ENCODE assay signal across 8 cellular contexts in the genomic region with DNA sequence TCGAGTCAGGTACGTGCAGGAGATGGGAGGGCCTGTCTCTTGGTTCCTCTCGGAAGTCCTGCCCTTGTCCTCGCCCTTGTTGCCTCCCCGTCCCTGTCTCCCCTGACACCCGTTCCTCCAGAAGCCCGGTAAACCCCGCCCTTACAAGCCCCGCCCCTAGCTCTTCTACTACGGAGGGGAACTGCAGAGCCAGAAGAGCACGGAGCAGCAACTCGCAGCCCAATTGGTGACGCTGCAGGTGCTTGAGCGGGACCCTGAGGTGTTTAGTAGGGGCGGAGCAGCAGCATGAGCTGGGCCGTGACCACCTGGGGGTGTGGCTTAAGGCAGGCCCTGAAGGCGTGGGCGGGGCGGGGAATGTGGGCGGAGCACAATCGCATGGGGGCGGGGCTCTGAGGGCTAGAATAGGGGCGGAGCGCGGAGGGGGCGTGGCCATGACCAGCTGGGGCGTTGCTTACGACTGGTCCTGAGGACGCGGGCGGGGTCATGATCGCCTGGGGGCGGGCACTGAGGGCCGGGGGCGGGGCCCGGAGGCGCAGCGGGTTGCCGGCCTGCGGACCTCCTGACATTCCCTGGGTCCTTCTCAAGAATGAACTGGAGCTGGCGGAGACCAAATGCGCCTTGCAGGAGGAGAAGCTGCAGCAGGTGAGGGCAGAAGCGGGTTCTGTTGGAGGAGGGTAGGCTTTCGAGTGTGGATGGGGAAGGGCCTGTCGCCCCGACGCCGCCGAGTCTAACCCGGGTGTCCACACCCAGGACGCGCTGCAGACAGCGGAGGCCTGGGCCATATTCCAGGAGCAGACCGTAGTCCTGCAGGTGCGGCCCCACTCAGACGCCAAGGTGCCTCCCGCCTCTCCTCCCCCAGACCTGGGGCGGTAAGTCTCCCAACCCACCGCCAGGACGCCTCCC. TPM values are rescaled to one million over a fixed set of nuclear protein-coding genes. Genes with fewer than 3 reads are reported as not detected.
DNase-seq lines count a peak whose midpoint lies in the region; ATAC-seq and TF ChIP-seq lines count a peak whose summit lies in the region.
"Not testable (repeated sequence)": the region's sequence is repeated elsewhere in the genome, so short reads cannot be mapped to it uniquely, and the experiment has no call there.

No MANE protein-coding gene starts in this region.

- H3K36me3 Mint-ChIP-seq in CD8-positive, alpha-beta T cell; activated naive CD8-positive, alpha-beta T cell treated with anti-CD3 and anti-CD28 coated beads for 36 hours; natural killer cell treated with Interleukin-12 subunit alpha and Interleukin-12 subunit beta and Interleukin-15 and Interleukin-18, amount 100 ng/mL, for 72 hours: not testable (repeated sequence)

- intact Hi-C loops in CD8-positive, alpha-beta T cell (cut with DNase I, micrococcal nuclease): not testable (repeated sequence)

- H3K27me3 Mint-ChIP-seq in CD8-positive, alpha-beta T cell (ENCODE audit: low read depth); activated naive CD8-positive, alpha-beta T cell treated with anti-CD3 and anti-CD28 coated beads for 36 hours; natural killer cell treated with Interleukin-12 subunit alpha and Interleukin-12 subunit beta and Interleukin-15 and Interleukin-18, amount 100 ng/mL, for 72 hours: not testable (repeated sequence)

- peak; percentile 83 to 96 (median 92) for DNase-seq in CD8-positive, alpha-beta T cell
- DNase-seq in T-helper 2 cell (peak; percentile 74 to 97 (median 89)), foreskin keratinocyte (peak; percentile 89 to 92)
- peak; percentile 87 for DNase-seq in activated naive CD8-positive, alpha-beta T cell treated with anti-CD3 and anti-CD28 coated beads for 36 hours
- peak; percentile 90 for DNase-seq in natural killer cell treated with Interleukin-12 subunit alpha and Interleukin-12 subunit beta and Interleukin-15 and Interleukin-18, amount 100 ng/mL, for 72 hours (ENCODE audit: low spot score)
- DNase-seq in stimulated activated CD8-positive, alpha-beta memory T cell treated with anti-CD3 and anti-CD28 coated beads, Interleukin-15, amount 100 ng/mL, for 1 hour (ENCODE audit: low read depth): peak; percentile 82

- H3K9me3 Mint-ChIP-seq in CD8-positive, alpha-beta T cell; activated naive CD8-positive, alpha-beta T cell treated with anti-CD3 and anti-CD28 coated beads for 36 hours; natural killer cell treated with Interleukin-12 subunit alpha and Interleukin-12 subunit beta and Interleukin-15 and Interleukin-18, amount 100 ng/mL, for 72 hours: not testable (repeated sequence)

- POLR2A ChIA-PET in CD8-positive, alpha-beta T cell (lab: Charles Lee): not testable (repeated sequence)

- TF ChIP-seq CTCF in CD8-positive, alpha-beta T cell (IDR thresholded peaks at IDR 0.05); foreskin keratinocyte (conservative IDR thresholded peaks at IDR 0.05): not testable (repeated sequence)

- H3K9me3 ChIP-seq in CD8-positive, alpha-beta T cell (ENCODE audit: low read length): not testable (repeated sequence)

- peak overlapping the region; percentile 91 for H3K4me3 Mint-ChIP-seq in CD8-positive, alpha-beta T cell
- H3K4me3 Mint-ChIP-seq in activated naive CD8-positive, alpha-beta T cell treated with anti-CD3 and anti-CD28 coated beads for 36 hours: peak overlapping the region; percentile 80
- H3K4me3 Mint-ChIP-seq in natural killer cell treated with Interleukin-12 subunit alpha and Interleukin-12 subunit beta and Interleukin-15 and Interleukin-18, amount 100 ng/mL, for 72 hours: peak overlapping the region; percentile 81

- not testable (repeated sequence) for H3K27me3 ChIP-seq in CD8-positive, alpha-beta T cell (ENCODE audit: insufficient read depth, low read length); foreskin keratinocyte

- ATAC-seq in CD8-positive, alpha-beta T cell: peak; percentile 83
- ATAC-seq in GM21447 (IDR thresholded peaks at IDR 0.05; ENCODE audit: unreplicated experiment): peak; percentile 87
- ATAC-seq in HG03439 (IDR thresholded peaks at IDR 0.05; ENCODE audit: unreplicated experiment): peak; percentile 86
- ATAC-seq in foreskin keratinocyte: peak; percentile 92
- peak; percentile 92 for ATAC-seq in natural killer cell treated with Interleukin-12 subunit alpha and Interleukin-12 subunit beta and Interleukin-15 and Interleukin-18, amount 100 ng/mL, for 72 hours

- H3K36me3 ChIP-seq in CD8-positive, alpha-beta T cell (ENCODE audit: insufficient read depth, low read length): not testable (repeated sequence)

- peak overlapping the region; percentile 47 for H3K27ac ChIP-seq in CD8-positive, alpha-beta T cell (ENCODE audit: low read depth, low read length)
- H3K27ac ChIP-seq in foreskin keratinocyte: not testable (repeated sequence)

- not testable (repeated sequence) for H3K4me3 ChIP-seq in CD8-positive, alpha-beta T cell (ENCODE audit: low read depth, low read length)

- not testable (repeated sequence) for H3K4me1 Mint-ChIP-seq in CD8-positive, alpha-beta T cell (ENCODE audit: low read depth); activated naive CD8-positive, alpha-beta T cell treated with anti-CD3 and anti-CD28 coated beads for 36 hours; natural killer cell treated with Interleukin-12 subunit alpha and Interleukin-12 subunit beta and Interleukin-15 and Interleukin-18, amount 100 ng/mL, for 72 hours (ENCODE audit: low read depth in 2 of 2)

- H3K4me1 ChIP-seq in CD8-positive, alpha-beta T cell (ENCODE audit: insufficient read depth, low read length); foreskin keratinocyte: not testable (repeated sequence)

- CTCF ChIA-PET in CD8-positive, alpha-beta T cell (lab: Charles Lee): not testable (repeated sequence)

- peak overlapping the region; percentile 97 for H3K27ac Mint-ChIP-seq in CD8-positive, alpha-beta T cell
- peak overlapping the region; percentile 85 for H3K27ac Mint-ChIP-seq in activated naive CD8-positive, alpha-beta T cell treated with anti-CD3 and anti-CD28 coated beads for 36 hours
- H3K27ac Mint-ChIP-seq in natural killer cell treated with Interleukin-12 subunit alpha and Interleukin-12 subunit beta and Interleukin-15 and Interleukin-18, amount 100 ng/mL, for 72 hours: peak overlapping the region; percentile 44 to 68

RNA-seq across cellular contexts. Expression of a gene that starts 1.3 kb away (rescaled TPM):
- 1 to 10 TPM; 2.6 to 2.8 TPM for total RNA-seq in CD8-positive, alpha-beta T cell
- 1 to 10 TPM; 1.3 TPM for total RNA-seq in activated naive CD8-positive, alpha-beta T cell treated with anti-CD3 and anti-CD28 coated beads for 36 hours
- 0.46 and 1.2 TPM in 2 replicates for total RNA-seq in foreskin keratinocyte
- 1.2 and 1.3 TPM in 2 replicates for polyA plus RNA-seq in foreskin keratinocyte
- total RNA-seq in natural killer cell treated with Interleukin-12 subunit alpha and Interleukin-12 subunit beta and Interleukin-15 and Interleukin-18, amount 100 ng/mL, for 72 hours: 1 to 10 TPM; 1.4 to 3.5 TPM

RNA-seq across cellular contexts. Expression of a gene that starts 51.3 kb away (rescaled TPM):
- total RNA-seq in CD8-positive, alpha-beta T cell: 10 to 100 TPM; 12.5 TPM
- total RNA-seq in activated naive CD8-positive, alpha-beta T cell treated with anti-CD3 and anti-CD28 coated beads for 36 hours: 1 to 10 TPM; 5.4 to 5.8 TPM
- total RNA-seq in foreskin keratinocyte: 2.9 and 3.2 TPM in 2 replicates
- polyA plus RNA-seq in foreskin keratinocyte: 0.88 and 1.0 TPM in 2 replicates
- total RNA-seq in natural killer cell treated with Interleukin-12 subunit alpha and Interleukin-12 subunit beta and Interleukin-15 and Interleukin-18, amount 100 ng/mL, for 72 hours: 1 to 10 TPM; 7.4 to 9.7 TPM
